In genomic region chr14:93003945-93004698, GRCh38 we compare ENCODE assay signal across 18 cellular contexts.
A peak's percentile ranks its signal among the peaks of the same experiment; 100 is the strongest.
DNase-seq lines count a peak whose midpoint lies in the region; ATAC-seq and TF ChIP-seq lines count a peak whose summit lies in the region.
"Had no signal": no experiment of that assay in that cellular context is flagged by ENCODE, and none has a peak within 500 bp of the region (broad histone marks: within the 10 kb centered on the region; RNA-seq: fewer than 3 reads in every experiment).

No MANE protein-coding gene starts in this region.

- H3K27me3 ChIP-seq in left ventricle myocardium inferior (ENCODE audit: low read depth) (no peaks in the 10 kb centered on the region), tibial nerve (no peaks in the 10 kb centered on the region)
- H3K27me3 ChIP-seq: neutrophil had no signal

- peaks cover 73% of the 10 kb centered on the region for H3K4me1 ChIP-seq in left ventricle myocardium inferior
- H3K4me1 ChIP-seq in tibial nerve, result peaks cover 0 to 76% (median 58%) of the 10 kb centered on the region in 4 donors

- peaks cover 75% of the 10 kb centered on the region for H3K4me1 Mint-ChIP-seq in brain

- H3K4me3 Mint-ChIP-seq in brain, result peak overlapping the region in 1 of 5 experiments; percentile 3

- peak; percentile 18 for DNase-seq in left ventricle myocardium superior
- DNase-seq in left ventricle myocardium inferior, result no peak
- peak; percentile 37 for DNase-seq in midbrain (lab: John Stamatoyannopoulos, UW)
- DNase-seq in tibial nerve (ENCODE audit: low spot score in 2 of 2), result no peak
- no peak for DNase-seq in NCI-H1930 (lab: John Stamatoyannopoulos, UW)
- DNase-seq in central memory CD4-positive, alpha-beta T cell, result no peak
- DNase-seq: activated CD4-positive, CD25-positive, alpha-beta regulatory T cell treated with anti-CD3 and anti-CD28 coated beads, Interleukin-2, amount 50 U/mL, for 72 hours; activated CD8-positive, alpha-beta memory T cell treated with anti-CD3 and anti-CD28 coated beads, Interleukin-2, amount 50 U/mL, for 48 hours; activated naive CD4-positive, alpha-beta T cell treated with Interleukin-2 at 50 U/mL for 16 hours; EL; mammary epithelial cell; NCI-H1694 treated with DMSO at 0.1 percent for 48 hours; stimulated activated CD4-positive, alpha-beta T cell treated with anti-CD3 and anti-CD28 coated beads, Interleukin-4, amount 100 ng/mL, for 24 hours had no signal

- H3K27ac ChIP-seq in left ventricle myocardium inferior (replicated peaks) (no peak overlapping the region), tibial nerve (peak overlapping the region; percentile 37 to 92 (median 68))
- H3K27ac ChIP-seq: neutrophil had no signal

- H3K27me3 Mint-ChIP-seq in brain, result peaks cover 3% of the 10 kb centered on the region

- H3K36me3 ChIP-seq in left ventricle myocardium inferior (no peaks in the 10 kb centered on the region), tibial nerve (no peaks in the 10 kb centered on the region)

- H3K4me3 ChIP-seq in left ventricle myocardium inferior (no peak overlapping the region), tibial nerve (no peak overlapping the region)
- H3K4me3 ChIP-seq: A549 had no signal

- TF ChIP-seq CTCF in left ventricle myocardium inferior (IDR thresholded peaks at IDR 0.05; ENCODE audit: borderline replicate concordance) (no peak), brain (conservative IDR thresholded peaks at IDR 0.05) (no peak), tibial nerve (IDR thresholded peaks at IDR 0.05) (no peak)

- WGBS in tibial nerve, 2 donors, result 65 to 66% methylated on average over 18 of the region's 18 CpGs

- intact Hi-C loops in left ventricle myocardium superior (cut with micrococcal nuclease) (no loop called here), left ventricle myocardium inferior (cut with micrococcal nuclease) (no loop called here)

- no peaks in the 10 kb centered on the region for H3K9me3 Mint-ChIP-seq in brain

- H3K27ac Mint-ChIP-seq in brain, result peak overlapping the region; percentile 49 to 93 (median 87)

- no peak for TF ChIP-seq POLR2A in tibial nerve (IDR thresholded peaks at IDR 0.05)

- H3K9me3 ChIP-seq in left ventricle myocardium inferior (replicated peaks), result no peaks in the 10 kb centered on the region
- no peaks in the 10 kb centered on the region for H3K9me3 ChIP-seq in tibial nerve
- H3K9me3 ChIP-seq: A549, neutrophil had no signal

- TF ChIP-seq EP300 in tibial nerve (IDR thresholded peaks at IDR 0.05), result no peak

- ATAC-seq in left ventricle myocardium superior (no peak), HG03457 (IDR thresholded peaks at IDR 0.05; ENCODE audit: unreplicated experiment) (no peak)
- ATAC-seq: A549, Panc1 had no signal

- no peaks in the 10 kb centered on the region for H3K36me3 Mint-ChIP-seq in brain

Comparison
In these comparisons a context has a peak if more than half of its experiments do, and no peak if none do; other contexts are left out.
1. DNase-seq: peak in left ventricle myocardium superior (single experiment) and midbrain (single experiment); none in left ventricle myocardium inferior (single experiment), tibial nerve (0 of 2), NCI-H1930 (0 of 2) and central memory CD4-positive, alpha-beta T cell (single experiment).